ENCODE assay signal across 9 cellular contexts in genomic region chr4:185344743-185345538, GRCh38. TPM values are rescaled to one million over a fixed set of nuclear protein-coding genes. Genes with fewer than 3 reads are reported as not detected.
DNase-seq lines count a peak whose midpoint lies in the region; ATAC-seq, FAIRE-seq and TF ChIP-seq lines count a peak whose summit lies in the region.
"Had no signal": no experiment of that assay in that cellular context is flagged by ENCODE, and none has a peak within 500 bp of the region (broad histone marks: within the 10 kb centered on the region; RNA-seq: fewer than 3 reads in every experiment).

No MANE protein-coding gene starts in this region.

- H3K4me2 ChIP-seq in GM12878 (ENCODE audit: control insufficient read depth, insufficient read depth): peak overlapping the region; percentile 56

- H4K20me1 ChIP-seq in GM12878 (ENCODE audit: control insufficient read depth, insufficient read depth): no peaks in the 10 kb centered on the region

- H3K9me3 ChIP-seq in GM12878 (replicated peaks; ENCODE audit: control insufficient read depth, insufficient read depth, low read length): no peaks in the 10 kb centered on the region; the same call in 2 of the 3 replicates
- no peaks in the 10 kb centered on the region for H3K9me3 ChIP-seq in vagina
- no peaks in the 10 kb centered on the region for H3K9me3 ChIP-seq in right atrium auricular region

- no peak for DNase-seq in activated naive CD4-positive, alpha-beta T cell (lab: John Stamatoyannopoulos, UW)
- DNase-seq in GM12878 (ENCODE audit: low read depth, low spot score) (peak; percentile 77), vagina (ENCODE audit: extremely low spot score in 2 of 2) (no peak), Right ventricle myocardium inferior (ENCODE audit: missing footprints) (no peak), COR-L47 (lab: John Stamatoyannopoulos, UW) (no peak), right atrium auricular region (ENCODE audit: low spot score) (no peak)

- H3K27me3 ChIP-seq in GM12878 (replicated peaks in 1 of 2; ENCODE audit: control insufficient read depth in 2 of 2, insufficient read depth in 2 of 2, low read length in 1 of 2) (no peaks in the 10 kb centered on the region), vagina (no peaks in the 10 kb centered on the region), right atrium auricular region (no peaks in the 10 kb centered on the region)
- H3K27me3 ChIP-seq: cardiac muscle cell had no signal

- peaks cover 27% of the 10 kb centered on the region for H3K36me3 Mint-ChIP-seq in activated naive CD4-positive, alpha-beta T cell treated with anti-CD3 and anti-CD28 coated beads, Interleukin-2, amount 50 U/mL, for 24 hours

- TF ChIP-seq EP300 in GM12878 (IDR thresholded peaks at IDR 0.05; ENCODE audit: borderline replicate concordance in 1 of 2, control insufficient read depth in 1 of 2, low read depth in 2 of 2, low read length in 2 of 2): no peak

- no peak overlapping the region for H3K4me3 Mint-ChIP-seq in activated naive CD4-positive, alpha-beta T cell treated with anti-CD3 and anti-CD28 coated beads, Interleukin-2, amount 50 U/mL, for 24 hours

- H3K9ac ChIP-seq in GM12878 (ENCODE audit: control insufficient read depth, insufficient read depth, low read length): peak overlapping the region; percentile 72

- SMC1A ChIA-PET in GM12878 (lab: Charles Lee; ENCODE audit: uncharacterized antibody, unreplicated experiment): interaction anchor here (0.7 to 2.4 kb wide), 8 partner anchors 9 to 1071 kb away, joined by 3 to 37 read pairs (median 5); no protein-coding TSS in a partner anchor

- H3K79me2 ChIP-seq in GM12878 (ENCODE audit: control insufficient read depth, insufficient read depth, low read length): peaks cover 12% of the 10 kb centered on the region

- H3K4me3 ChIP-seq in GM12878 (no peak overlapping the region), vagina (no peak overlapping the region), right atrium auricular region (no peak overlapping the region)
- H3K4me3 ChIP-seq: cardiac muscle cell had no signal

- no peak overlapping the region; the same call in 1 of the 2 replicates for H2AFZ ChIP-seq in GM12878 (ENCODE audit: control insufficient read depth, low read depth, low read length)

- peaks cover 59% of the 10 kb centered on the region for H3K4me1 ChIP-seq in GM12878 (ENCODE audit: control insufficient read depth, insufficient read depth, low read length)
- no peaks in the 10 kb centered on the region for H3K4me1 ChIP-seq in vagina
- peaks cover 0 to 14% of the 10 kb centered on the region in 2 donors for H3K4me1 ChIP-seq in right atrium auricular region

- CTCF ChIA-PET in GM12878 (lab: Yijun Ruan, JAX): interaction anchor here (0.9 to 2.8 kb wide), 6 partner anchors 10 to 133 kb away, joined by 3 to 15 read pairs (median 4); no protein-coding TSS in a partner anchor

- BruUV-seq in GM12878 (replicated peaks; lab: Mats Ljungman, UMichigan): TSS peak; percentile 9

- in situ Hi-C loops in GM12878 (cut with MboI): no loop called here

- POLR2A ChIA-PET in GM12878 (lab: Charles Lee): interaction anchor here (0.5 to 8.8 kb wide), 6 partner anchors 18 to 135 kb away, joined by 3 to 91 read pairs (median 4); partner anchors contain the start of genes ANKRD37 and LRP2BP

- ATAC-seq in HG03097 (IDR thresholded peaks at IDR 0.05; ENCODE audit: low FRiP score, unreplicated experiment) (peak; percentile 61), GM12878 (peak; percentile 70), Right ventricle myocardium inferior (no peak)

- H3K27ac ChIP-seq in GM12878 (ENCODE audit: control insufficient read depth, insufficient read depth): peak overlapping the region; percentile 97
- peak overlapping the region; percentile 55 for H3K27ac ChIP-seq in vagina
- no peak overlapping the region for H3K27ac ChIP-seq in right atrium auricular region
- H3K27ac ChIP-seq: cardiac muscle cell had no signal

- RAD21 ChIA-PET in GM12878 (lab: Charles Lee; ENCODE audit: unreplicated experiment): interaction anchor here (0.7 to 2.5 kb wide), 6 partner anchors 12 to 136 kb away, joined by 3 to 25 read pairs (median 4); no protein-coding TSS in a partner anchor

- peak; percentile 30; the same call in 1 of the 2 replicates for TF ChIP-seq RAD21 in GM12878 (IDR thresholded peaks at IDR 0.05; ENCODE audit: insufficient read depth, low read depth, low read length)

- H3K36me3 ChIP-seq in GM12878 (ENCODE audit: control insufficient read depth in 2 of 2, insufficient read depth in 2 of 2, low read length in 1 of 2) (peaks cover 8 to 58% of the 10 kb centered on the region in 2 experiments), vagina (no peaks in the 10 kb centered on the region), right atrium auricular region (peaks cover 21% of the 10 kb centered on the region)

- H3K27me3 Mint-ChIP-seq in activated naive CD4-positive, alpha-beta T cell treated with anti-CD3 and anti-CD28 coated beads, Interleukin-2, amount 50 U/mL, for 24 hours: no peaks in the 10 kb centered on the region

- peak overlapping the region; percentile 17 for H3K27ac Mint-ChIP-seq in activated naive CD4-positive, alpha-beta T cell treated with anti-CD3 and anti-CD28 coated beads, Interleukin-2, amount 50 U/mL, for 24 hours

- TF ChIP-seq CTCF in GM12878 (IDR thresholded peaks at IDR 0.05 in 2 of 3, conservative IDR thresholded peaks at IDR 0.05 in 1 of 3; ENCODE audit: control insufficient read depth in 2 of 3, extremely low read depth in 1 of 3, insufficient read depth in 1 of 3, low read depth in 3 of 3, low read length in 3 of 3): peak in 1 of 3 experiments; percentile 11; a peak in 1 of 6 replicates
- TF ChIP-seq CTCF in vagina (IDR thresholded peaks at IDR 0.05): no peak
- TF ChIP-seq CTCF in right atrium auricular region (IDR thresholded peaks at IDR 0.05): no peak

- no peak for FAIRE-seq in GM12878 (lab: Jason Lieb, UNC)

- H3K4me1 Mint-ChIP-seq in activated naive CD4-positive, alpha-beta T cell treated with anti-CD3 and anti-CD28 coated beads, Interleukin-2, amount 50 U/mL, for 24 hours: peaks cover 23% of the 10 kb centered on the region

- intact Hi-C loops in GM12878 (cut with micrococcal nuclease; ENCODE audit: unreplicated experiment) (loop anchor here (1.0 kb wide), 1 partner anchor 38 kb away; no protein-coding TSS in a partner anchor), vagina (cut with DNase I) (no loop called here), Right ventricle myocardium inferior (cut with DNase I) (no loop called here)

- H3K9me3 Mint-ChIP-seq in activated naive CD4-positive, alpha-beta T cell treated with anti-CD3 and anti-CD28 coated beads, Interleukin-2, amount 50 U/mL, for 24 hours: no peaks in the 10 kb centered on the region

- 0% methylated on average over 6 of the region's 6 CpGs for WGBS in GM12878 (ENCODE audit: insufficient coverage, insufficient replicate concordance, low lambda C conversion rate, missing lambda C conversion rate)

- peak; percentile 27; the same call in 1 of the 2 replicates for TF ChIP-seq POLR2A in GM12878 (IDR thresholded peaks at IDR 0.05; ENCODE audit: low read depth, low read length)
- TF ChIP-seq POLR2A in vagina (IDR thresholded peaks at IDR 0.05): no peak

TF ChIP-seq in GM12878, 131 proteins besides CTCF, POLR2A, EP300 and RAD21 (continues in another document):
- peak; percentile 54; the same call in 1 of the 2 replicates for TF ChIP-seq TAF1 (IDR thresholded peaks at IDR 0.05; ENCODE audit: borderline replicate concordance, low read depth, low read length)
- TF ChIP-seq MXI1 (IDR thresholded peaks at IDR 0.05; ENCODE audit: low read depth, low read length): no peak
- no peak for TF ChIP-seq KDM1A (IDR thresholded peaks at IDR 0.05; ENCODE audit: borderline replicate concordance)
- TF ChIP-seq SMC3 (IDR thresholded peaks at IDR 0.05; ENCODE audit: borderline replicate concordance, low read length): peak; percentile 18; the same call in 1 of the 2 replicates

RNA-seq across cellular contexts. Expression of gene LRP2BP, which starts 50.8 kb away (rescaled TPM):
- total RNA-seq in GM12878 (2013; cell fraction: nucleolus; rRNA removed): 17.9 and 22.6 TPM in 2 replicates
- total RNA-seq in GM12878 (2014; rRNA removed) (0.82 and 0.85 TPM in 2 replicates), GM12878 (2014; rRNA removed; fragmentation: Illumina TruSeq; extraction: Trizol) (0.55 and 0.81 TPM in 2 replicates), GM12878 (2021) (0.48 and 0.62 TPM in 2 replicates), vagina (0.49 TPM), Right ventricle myocardium inferior (2.4 TPM), right atrium auricular region (1 to 10 TPM in 1 of 2 donors, under 1 TPM in 1; 0.79 to 1.3 TPM)
- polyA plus RNA-seq in GM12878 (2011; ENCODE audit: low read depth): 5.1 TPM
- polyA plus RNA-seq in GM12878 (2011; rRNA removed) (1.2 and 2.3 TPM in 2 replicates), GM12878 (2014; fragmentation: Illumina TruSeq; extraction: Trizol) (0.16 and 0.29 TPM in 2 replicates), GM12878 (2014; fragmentation: Nextera tagmentation; extraction: Ambion mirVana) (1 to 10 TPM; 1.5 to 2.3 TPM), GM12878 (2014; rRNA removed) (0.27 and 0.39 TPM in 2 replicates), GM12878 (2016; fragmentation: Nextera tagmentation; extraction: Ambion mirVana) (1 to 10 TPM; 4.5 to 5.2 TPM)
- 0.13 and 0.24 TPM in 2 replicates for polyA plus RNA-seq in GM12878 (2011; cell fraction: cytosol; rRNA removed)
- polyA plus RNA-seq in GM12878 (2011; cell fraction: nucleus; rRNA removed): 3.6 and 4.5 TPM in 2 replicates
- polyA plus RNA-seq in GM12878 (2012): 4.5 and 6.1 TPM in 2 replicates
- polyA minus RNA-seq in GM12878 (2011; rRNA and poly(A)+ RNA removed): 1.1 and 2.4 TPM in 2 replicates
- 0.67 and 0.94 TPM in 2 replicates for polyA minus RNA-seq in GM12878 (2011; cell fraction: cytosol; rRNA and poly(A)+ RNA removed)
- polyA minus RNA-seq in GM12878 (2011; cell fraction: nucleus; rRNA and poly(A)+ RNA removed): 3.3 and 3.4 TPM in 2 replicates

RNA-seq across cellular contexts. Expression of gene ANKRD37, which starts 51.7 kb away (rescaled TPM):
- 92.7 and 109 TPM in 2 replicates for total RNA-seq in GM12878 (2013; cell fraction: nucleolus; rRNA removed)
- total RNA-seq in GM12878 (2014; rRNA removed): 21.0 and 26.8 TPM in 2 replicates
- total RNA-seq in GM12878 (2014; rRNA removed; fragmentation: Illumina TruSeq; extraction: Trizol): 11.4 and 13.4 TPM in 2 replicates
- 18.6 and 19.9 TPM in 2 replicates for total RNA-seq in GM12878 (2021)
- 201 TPM for polyA plus RNA-seq in GM12878 (2011; ENCODE audit: low read depth)
- 67.9 and 80.1 TPM in 2 replicates for polyA plus RNA-seq in GM12878 (2011; rRNA removed)
- polyA plus RNA-seq in GM12878 (2011; cell fraction: cytosol; rRNA removed): 46.2 and 65.1 TPM in 2 replicates
- 48.1 and 72.6 TPM in 2 replicates for polyA plus RNA-seq in GM12878 (2011; cell fraction: nucleus; rRNA removed)
- 80.2 and 194 TPM in 2 replicates for polyA plus RNA-seq in GM12878 (2012)
- 9.9 and 10.6 TPM in 2 replicates for polyA plus RNA-seq in GM12878 (2014; fragmentation: Illumina TruSeq; extraction: Trizol)
- 10 to 100 TPM; 24.1 to 24.2 TPM for polyA plus RNA-seq in GM12878 (2014; fragmentation: Nextera tagmentation; extraction: Ambion mirVana)
- 23.5 and 32.2 TPM in 2 replicates for polyA plus RNA-seq in GM12878 (2014; rRNA removed)
- 10 to 100 TPM; 52.1 to 57.3 TPM for polyA plus RNA-seq in GM12878 (2016; fragmentation: Nextera tagmentation; extraction: Ambion mirVana)
- 28.2 and 31.1 TPM in 2 replicates for polyA minus RNA-seq in GM12878 (2011; rRNA and poly(A)+ RNA removed)
- 20.3 and 21.3 TPM in 2 replicates for polyA minus RNA-seq in GM12878 (2011; cell fraction: cytosol; rRNA and poly(A)+ RNA removed)
- polyA minus RNA-seq in GM12878 (2011; cell fraction: nucleus; rRNA and poly(A)+ RNA removed): 57.9 and 60.2 TPM in 2 replicates
- total RNA-seq in vagina: 56.7 TPM
- total RNA-seq in Right ventricle myocardium inferior: 19.1 TPM
- total RNA-seq in right atrium auricular region: 10 to 100 TPM in 1 of 2 donors, 1 to 10 TPM in 1; 5.5 to 13.8 TPM

Comparison
In these comparisons a context has a peak if more than half of its experiments do, and no peak if none do; other contexts are left out.
1. H3K27ac ChIP-seq: peak in GM12878 (single experiment) and vagina (single experiment); none in right atrium auricular region (0 of 2).